In genomic region chr12:24408305-24408704, GRCh38 we compare ENCODE assay signal across 17 cellular contexts.
DNase-seq lines count a peak whose midpoint lies in the region; ATAC-seq lines count a peak whose summit lies in the region.
"Had no signal": no experiment of that assay in that cellular context is flagged by ENCODE, and none has a peak within 500 bp of the region (broad histone marks: within the 10 kb centered on the region; RNA-seq: fewer than 3 reads in every experiment).

No MANE protein-coding gene starts in this region.

- H3K36me3 Mint-ChIP-seq in activated CD4-positive, alpha-beta T cell treated with anti-CD3 and anti-CD28 coated beads, Interleukin-2, amount 10 ng/mL, durations not matched to agents 7 days and 5 days (ENCODE audit: low read depth) = no peaks in the 10 kb centered on the region
- H3K36me3 Mint-ChIP-seq in central memory CD8-positive, alpha-beta T cell (ENCODE audit: insufficient read depth) = no peaks in the 10 kb centered on the region
- no peaks in the 10 kb centered on the region for H3K36me3 Mint-ChIP-seq in stimulated activated memory B cell treated with anti-CD40 and anti-IgM and Interleukin-4, amounts not matched to agents 10 μg/mL and 1 μg/mL and 100 μg/mL, for 72 hours

- CTCF ChIA-PET in activated CD4-positive, alpha-beta T cell treated with anti-CD3 and anti-CD28 coated beads, Interleukin-2, amount 10 ng/mL, durations not matched to agents 7 days and 5 days (lab: Charles Lee) = no interaction called here

- peak overlapping the region; percentile 15 for H3K4me3 ChIP-seq in Jurkat, Clone E6-1 (ENCODE audit: low read length)
- H3K4me3 ChIP-seq: GM23338, K562 had no signal

- H3K4me3 Mint-ChIP-seq in activated CD4-positive, alpha-beta T cell treated with anti-CD3 and anti-CD28 coated beads, Interleukin-2, amount 10 ng/mL, durations not matched to agents 7 days and 5 days = no peak overlapping the region
- no peak overlapping the region for H3K4me3 Mint-ChIP-seq in central memory CD8-positive, alpha-beta T cell
- H3K4me3 Mint-ChIP-seq in stimulated activated memory B cell treated with anti-CD40 and anti-IgM and Interleukin-4, amounts not matched to agents 10 μg/mL and 1 μg/mL and 100 μg/mL, for 72 hours = no peak overlapping the region
- H3K4me3 Mint-ChIP-seq: GM23338 had no signal

- POLR2A ChIA-PET in activated CD4-positive, alpha-beta T cell treated with anti-CD3 and anti-CD28 coated beads, Interleukin-2, amount 10 ng/mL, durations not matched to agents 7 days and 5 days (lab: Charles Lee) = no interaction called here

- peak; percentile 43 for ATAC-seq in central memory CD8-positive, alpha-beta T cell (replicated peaks; ENCODE audit: extremely low read depth, poor library complexity, severe bottlenecking)
- no peak for ATAC-seq in stimulated activated memory B cell treated with anti-CD40 and anti-IgM and Interleukin-4, amounts not matched to agents 10 μg/mL and 1 μg/mL and 100 μg/mL, for 72 hours
- ATAC-seq: GM23338, HCT116, K562, SK-N-SH treated with all-trans-retinoic acid at 6 μM for 48 hours had no signal

- H3K27me3 Mint-ChIP-seq in activated CD4-positive, alpha-beta T cell treated with anti-CD3 and anti-CD28 coated beads, Interleukin-2, amount 10 ng/mL, durations not matched to agents 7 days and 5 days = peaks cover 10% of the 10 kb centered on the region
- no peaks in the 10 kb centered on the region for H3K27me3 Mint-ChIP-seq in central memory CD8-positive, alpha-beta T cell
- no peaks in the 10 kb centered on the region for H3K27me3 Mint-ChIP-seq in stimulated activated memory B cell treated with anti-CD40 and anti-IgM and Interleukin-4, amounts not matched to agents 10 μg/mL and 1 μg/mL and 100 μg/mL, for 72 hours

- H3K4me1 Mint-ChIP-seq in activated CD4-positive, alpha-beta T cell treated with anti-CD3 and anti-CD28 coated beads, Interleukin-2, amount 10 ng/mL, durations not matched to agents 7 days and 5 days = peaks cover 18% of the 10 kb centered on the region
- no peaks in the 10 kb centered on the region for H3K4me1 Mint-ChIP-seq in central memory CD8-positive, alpha-beta T cell
- peaks cover 14% of the 10 kb centered on the region for H3K4me1 Mint-ChIP-seq in stimulated activated memory B cell treated with anti-CD40 and anti-IgM and Interleukin-4, amounts not matched to agents 10 μg/mL and 1 μg/mL and 100 μg/mL, for 72 hours

- peak; percentile 12 for DNase-seq in activated CD4-positive, alpha-beta T cell treated with anti-CD3 and anti-CD28 coated beads, Interleukin-2, amount 10 ng/mL, durations not matched to agents 7 days and 5 days
- DNase-seq in activated CD4-positive, alpha-beta T cell treated with anti-CD3 and anti-CD28 coated beads for 4 hours = no peak
- peak; percentile 79 for DNase-seq in Jurkat, Clone E6-1 (ENCODE audit: low read depth, low spot score)
- DNase-seq in central memory CD8-positive, alpha-beta T cell (ENCODE audit: low spot score in 2 of 2) = no peak
- no peak for DNase-seq in SIG-M5 (lab: John Stamatoyannopoulos, UW)
- no peak for DNase-seq in NK-92 treated with Interleukin-12 subunit alpha and Interleukin-12 subunit beta, amount 100 ng/mL, for 24 hours (lab: John Stamatoyannopoulos, UW)
- DNase-seq: DMS153, NCI-H1092 treated with DMSO at 0.1 percent for 48 hours, NCI-H2081 treated with DMSO at 0.1 percent for 48 hours, NCI-H510A, NCI-H82, Right ventricle myocardium superior had no signal

- H3K9me3 Mint-ChIP-seq in activated CD4-positive, alpha-beta T cell treated with anti-CD3 and anti-CD28 coated beads, Interleukin-2, amount 10 ng/mL, durations not matched to agents 7 days and 5 days = no peaks in the 10 kb centered on the region
- no peaks in the 10 kb centered on the region for H3K9me3 Mint-ChIP-seq in central memory CD8-positive, alpha-beta T cell
- H3K9me3 Mint-ChIP-seq in stimulated activated memory B cell treated with anti-CD40 and anti-IgM and Interleukin-4, amounts not matched to agents 10 μg/mL and 1 μg/mL and 100 μg/mL, for 72 hours = peaks cover 2% of the 10 kb centered on the region
- H3K9me3 Mint-ChIP-seq: GM23338 had no signal

- H3K27ac Mint-ChIP-seq in activated CD4-positive, alpha-beta T cell treated with anti-CD3 and anti-CD28 coated beads, Interleukin-2, amount 10 ng/mL, durations not matched to agents 7 days and 5 days = no peak overlapping the region
- no peak overlapping the region for H3K27ac Mint-ChIP-seq in central memory CD8-positive, alpha-beta T cell (ENCODE audit: low read depth)
- no peak overlapping the region for H3K27ac Mint-ChIP-seq in stimulated activated memory B cell treated with anti-CD40 and anti-IgM and Interleukin-4, amounts not matched to agents 10 μg/mL and 1 μg/mL and 100 μg/mL, for 72 hours
- H3K27ac Mint-ChIP-seq: GM23338 had no signal

Comparison
In these comparisons a context has a peak if more than half of its experiments do, and no peak if none do; other contexts are left out.
1. DNase-seq: peak in activated CD4-positive, alpha-beta T cell treated with anti-CD3 and anti-CD28 coated beads, Interleukin-2, amount 10 ng/mL, durations not matched to agents 7 days and 5 days (single experiment) and Jurkat, Clone E6-1 (single experiment); none in activated CD4-positive, alpha-beta T cell treated with anti-CD3 and anti-CD28 coated beads for 4 hours (0 of 2), central memory CD8-positive, alpha-beta T cell (0 of 2), SIG-M5 (single experiment) and NK-92 treated with Interleukin-12 subunit alpha and Interleukin-12 subunit beta, amount 100 ng/mL, for 24 hours (single experiment).